ENCODE assay signal across 17 cellular contexts in the genomic region with DNA sequence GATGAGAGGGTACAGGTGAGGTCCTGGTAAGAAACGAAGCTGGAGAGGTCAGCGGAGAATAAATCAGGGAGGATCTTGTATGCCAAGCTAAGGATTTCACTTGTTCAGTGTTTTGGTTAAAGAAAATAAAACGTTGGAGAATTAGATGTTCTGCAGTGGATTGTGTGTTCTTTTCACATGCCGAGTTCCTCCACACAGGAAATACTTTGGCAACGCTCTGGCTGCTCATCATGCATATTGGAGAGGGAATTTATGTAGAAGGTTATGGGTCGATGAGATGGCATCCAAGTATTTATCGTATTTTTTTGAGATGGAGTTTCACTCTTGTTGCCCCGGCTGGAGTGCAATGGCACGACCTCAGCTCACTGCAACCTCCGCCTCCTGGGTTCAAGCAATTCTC. TPM values are rescaled to one million over a fixed set of nuclear protein-coding genes. Genes with fewer than 3 reads are reported as not detected.
DNase-seq lines count a peak whose midpoint lies in the region; ATAC-seq and TF ChIP-seq lines count a peak whose summit lies in the region.
"Had no signal": no experiment of that assay in that cellular context is flagged by ENCODE, and none has a peak within 500 bp of the region (broad histone marks: within the 10 kb centered on the region; RNA-seq: fewer than 3 reads in every experiment).

No MANE protein-coding gene starts in this region.

- BruUV-seq in A673 (replicated peaks; lab: Mats Ljungman, UMichigan) (no TSS peak), Caco-2 (replicated peaks; lab: Mats Ljungman, UMichigan) (no TSS peak), PC-3 (replicated peaks; lab: Mats Ljungman, UMichigan) (no TSS peak)

- H3K4me1 Mint-ChIP-seq in Caco-2 (ENCODE audit: low read depth, unreplicated experiment): peaks cover 7% of the 10 kb centered on the region

- H3K4me3 ChIP-seq in A673 (ENCODE audit: low read depth, low read length, poor library complexity, severe bottlenecking) (no peak overlapping the region), Caco-2 (ENCODE audit: low read depth, low read length) (no peak overlapping the region), PC-3 (ENCODE audit: low read length) (no peak overlapping the region), sigmoid colon (no peak overlapping the region)
- H3K4me3 ChIP-seq: body of pancreas, PC-9 had no signal

- peaks cover 65% of the 10 kb centered on the region for H3K36me3 Mint-ChIP-seq in Caco-2 (ENCODE audit: insufficient read depth, unreplicated experiment)

- no peaks in the 10 kb centered on the region for H3K9me2 ChIP-seq in PC-3 (replicated peaks; ENCODE audit: low read length)

- peak overlapping the region; percentile 1 for H3K27ac Mint-ChIP-seq in Caco-2 (ENCODE audit: unreplicated experiment)

- no peaks in the 10 kb centered on the region for H3K27me3 ChIP-seq in A673 (replicated peaks; ENCODE audit: insufficient read depth, low read depth, low read length, poor library complexity)
- H3K27me3 ChIP-seq in Caco-2 (replicated peaks; ENCODE audit: control insufficient read depth, insufficient read depth, low read length): no peaks in the 10 kb centered on the region
- no peaks in the 10 kb centered on the region for H3K27me3 ChIP-seq in PC-3 (ENCODE audit: low read length)
- no peaks in the 10 kb centered on the region for H3K27me3 ChIP-seq in sigmoid colon
- H3K27me3 ChIP-seq: body of pancreas, neutrophil had no signal

- POLR2A ChIA-PET in A673 (lab: Charles Lee; ENCODE audit: low non-redundant PET) (no interaction called here), Caco-2 (lab: Charles Lee) (no interaction called here), PC-3 (lab: Charles Lee; ENCODE audit: unreplicated experiment) (interaction anchor here (0.6 kb wide), 1 partner anchor 462 kb away, joined by 3 read pairs; no protein-coding TSS in a partner anchor)

- peak overlapping the region; percentile 59 for H3K27ac ChIP-seq in A673 (ENCODE audit: low read depth, low read length, poor library complexity, severe bottlenecking)
- H3K27ac ChIP-seq in PC-3 (ENCODE audit: low read length): no peak overlapping the region
- H3K27ac ChIP-seq in sigmoid colon: no peak overlapping the region
- H3K27ac ChIP-seq: body of pancreas, neutrophil, PC-9 had no signal

- CTCF ChIA-PET in A673 (lab: Charles Lee) (interaction anchor here (0.5 kb wide), 1 partner anchor 8 kb away, joined by 3 read pairs; no protein-coding TSS in a partner anchor), Caco-2 (lab: Charles Lee) (no interaction called here), PC-3 (lab: Charles Lee) (interaction anchor here (0.7 kb wide), 1 partner anchor 7 kb away, joined by 6 read pairs; no protein-coding TSS in a partner anchor)

- H3K79me2 ChIP-seq in PC-3 (ENCODE audit: low read length): peaks cover 23% of the 10 kb centered on the region

- peak; percentile 1; the same call in 1 of the 2 replicates for ATAC-seq in PC-3
- ATAC-seq: body of pancreas had no signal

- H3K9me3 Mint-ChIP-seq in Caco-2 (ENCODE audit: unreplicated experiment): no peaks in the 10 kb centered on the region
- H3K9me3 Mint-ChIP-seq: memory B cell had no signal

- peaks cover 48% of the 10 kb centered on the region for H3F3A ChIP-seq in PC-3 (ENCODE audit: low read length, unreplicated experiment)

- no peaks in the 10 kb centered on the region for H3K27me3 Mint-ChIP-seq in Caco-2 (ENCODE audit: insufficient read depth, unreplicated experiment)
- H3K27me3 Mint-ChIP-seq: memory B cell had no signal

- H3K9me3 ChIP-seq in A673 (ENCODE audit: low read depth, low read length, poor library complexity, severe bottlenecking) (no peaks in the 10 kb centered on the region), Caco-2 (no peaks in the 10 kb centered on the region), PC-3 (ENCODE audit: low read length) (no peaks in the 10 kb centered on the region), sigmoid colon (no peaks in the 10 kb centered on the region)
- H3K9me3 ChIP-seq: body of pancreas, neutrophil had no signal

- no peak overlapping the region for H3K9ac ChIP-seq in PC-3 (ENCODE audit: low read length)

- intact Hi-C loops in A673 (cut with micrococcal nuclease; ENCODE audit: unreplicated experiment) (loop anchor here (5.0 to 10.0 kb wide), 3 partner anchors 90 to 1023 kb away; a partner anchor contains a TSS), Caco-2 (cut with micrococcal nuclease; ENCODE audit: unreplicated experiment) (loop anchor here (10.0 kb wide), 1 partner anchor 1010 kb away; no protein-coding TSS in a partner anchor), PC-3 (cut with micrococcal nuclease) (loop anchor here (5.0 to 10.0 kb wide), 4 partner anchors 413 to 1400 kb away; a partner anchor contains a TSS), sigmoid colon (cut with DNase I) (loop anchor here (5.0 kb wide), 3 partner anchors 253 to 1023 kb away; a partner anchor contains a TSS)

- no peak overlapping the region for H3K4me2 ChIP-seq in PC-3 (ENCODE audit: low read length)
- H3K4me2 ChIP-seq: PC-9 had no signal

- WGBS in sigmoid colon, 2 donors: 59 to 76% methylated on average over 10 of the region's 10 CpGs

- no peak for TF ChIP-seq EP300 in sigmoid colon (IDR thresholded peaks at IDR 0.05)

- H3K4me1 ChIP-seq in A673 (ENCODE audit: insufficient read depth, low read length, poor library complexity, severe bottlenecking): peaks cover 25% of the 10 kb centered on the region
- H3K4me1 ChIP-seq in Caco-2: no peaks in the 10 kb centered on the region
- no peaks in the 10 kb centered on the region for H3K4me1 ChIP-seq in PC-3 (ENCODE audit: insufficient read depth, low read length)
- H3K4me1 ChIP-seq in sigmoid colon: peaks cover 0 to 16% (median 9%) of the 10 kb centered on the region in 4 donors
- H3K4me1 ChIP-seq: body of pancreas had no signal

- no peak overlapping the region for H2AFZ ChIP-seq in PC-3 (ENCODE audit: low read length)
- H2AFZ ChIP-seq: PC-9 had no signal

- no peak for DNase-seq in A673 (ENCODE audit: low spot score)
- DNase-seq in Caco-2: no peak
- DNase-seq in PC-3: peak; percentile 50
- peak; percentile 54 for DNase-seq in fibroblast of gingiva (ENCODE audit: low read depth)
- DNase-seq in COLO668 (lab: John Stamatoyannopoulos, UW; ENCODE audit: unreplicated experiment): no peak
- no peak for DNase-seq in NCI-H2227 treated with DMSO at 0.1 percent for 48 hours (lab: John Stamatoyannopoulos, UW)
- no peak for DNase-seq in NCI-H187 treated with DMSO at 0.1 percent for 48 hours (lab: John Stamatoyannopoulos, UW)
- no peak for DNase-seq in sigmoid colon
- DNase-seq: body of pancreas, erythroblast, glutamatergic neuron, H7, NCI-H187, NCI-H524, PC-9 had no signal

- no peak for TF ChIP-seq CTCF in A673 (conservative IDR thresholded peaks at IDR 0.05; ENCODE audit: low read depth, low read length)
- TF ChIP-seq CTCF in Caco-2 (IDR thresholded peaks at IDR 0.05; ENCODE audit: insufficient read depth in 1 of 2, low read depth in 1 of 2, low read length in 1 of 2, severe bottlenecking in 1 of 2, unreplicated experiment in 1 of 2): no peak
- no peak for TF ChIP-seq CTCF in PC-3 (conservative IDR thresholded peaks at IDR 0.05; ENCODE audit: low read depth, low read length)
- TF ChIP-seq CTCF in sigmoid colon (IDR thresholded peaks at IDR 0.05): no peak

- H3K36me3 ChIP-seq in A673 (ENCODE audit: insufficient read depth, low read length, poor library complexity, severe bottlenecking) (peaks cover 31% of the 10 kb centered on the region), Caco-2 (ENCODE audit: control insufficient read depth, insufficient read depth, low read length) (peaks cover 7% of the 10 kb centered on the region), PC-3 (ENCODE audit: low read depth, low read length) (peaks cover 31% of the 10 kb centered on the region), sigmoid colon (peaks cover 3 to 37% (median 21%) of the 10 kb centered on the region in 4 donors)

- H4K20me1 ChIP-seq in PC-3 (ENCODE audit: low read length): peaks cover 46% of the 10 kb centered on the region

- H3K4me3 Mint-ChIP-seq in Caco-2 (ENCODE audit: unreplicated experiment): no peak overlapping the region
- H3K4me3 Mint-ChIP-seq: memory B cell had no signal

- no peak for TF ChIP-seq POLR2A in sigmoid colon (IDR thresholded peaks at IDR 0.05)

RNA-seq across cellular contexts. Expression of a gene that starts 11.0 kb away (rescaled TPM):
- total RNA-seq in A673 (2021): 1,384 and 1,553 TPM in 2 replicates
- 2,311 and 2,407 TPM in 2 replicates for total RNA-seq in Caco-2 (2022)
- total RNA-seq in PC-3 (2014; rRNA removed): 7,274 and 9,576 TPM in 2 replicates
- total RNA-seq in sigmoid colon: 1,000 to 10,000 TPM; 2,487 to 3,724 (median 3,119) TPM
- 1,000 to 10,000 TPM; 5,419 to 7,696 (median 5,671) TPM for polyA plus RNA-seq in sigmoid colon

RNA-seq across cellular contexts. Expression of a gene that starts 15.4 kb away (rescaled TPM):
- total RNA-seq in A673 (2021): 27.3 and 27.8 TPM in 2 replicates
- 25.5 and 29.1 TPM in 2 replicates for total RNA-seq in Caco-2 (2022)
- total RNA-seq in PC-3 (2014; rRNA removed): 97.0 and 97.2 TPM in 2 replicates
- total RNA-seq in sigmoid colon: 10 to 100 TPM in 2 of 4 donors, 1 to 10 TPM in 2; 9.6 to 13.0 (median 11.0) TPM
- 1 to 10 TPM; 1.6 to 7.7 (median 2.4) TPM for polyA plus RNA-seq in sigmoid colon

Comparison
In these comparisons a context has a peak if more than half of its experiments do, and no peak if none do; other contexts are left out.
1. DNase-seq: peak in PC-3 (single experiment) and fibroblast of gingiva (single experiment); none in A673 (single experiment), Caco-2 (0 of 2), COLO668 (single experiment), NCI-H2227 treated with DMSO at 0.1 percent for 48 hours (single experiment), NCI-H187 treated with DMSO at 0.1 percent for 48 hours (single experiment) and sigmoid colon (single experiment).